Comparison of ENCODE assay signal across 1 cellular context in genomic region chr6:14763616-14764015, GRCh38.
TF ChIP-seq lines count a peak whose summit lies in the region.

No MANE protein-coding gene starts in this region.

TF ChIP-seq in K562, 482 proteins besides CTCF, POLR2A, EP300 and RAD21 (continued from another document):
- TF ChIP-seq RREB1 (CRISPR knock-in tag; IDR thresholded peaks at IDR 0.05) = no peak
- TF ChIP-seq PCBP2 (IDR thresholded peaks at IDR 0.05; ENCODE audit: low read depth, low read length, poor library complexity, severe bottlenecking) = no peak
- 0 out of 2 replicates have a peak, but pooled peaks have one; percentile 25 for TF ChIP-seq CTBP1 (IDR thresholded peaks at IDR 0.05; ENCODE audit: borderline replicate concordance)
- no peak for TF ChIP-seq ZNF589 (CRISPR knock-in tag; IDR thresholded peaks at IDR 0.05; ENCODE audit: low read depth)
- no peak for TF ChIP-seq CBX2 (IDR thresholded peaks at IDR 0.05; ENCODE audit: insufficient read depth, low read length, poor library complexity, severe bottlenecking)
- TF ChIP-seq TBP (optimal IDR thresholded peaks at IDR 0.05; ENCODE audit: low read depth, low read length) = no peak
- TF ChIP-seq MYBL2 (IDR thresholded peaks at IDR 0.05; ENCODE audit: low read depth) = no peak
- TF ChIP-seq MYBL2 (CRISPR knock-in tag; IDR thresholded peaks at IDR 0.05; ENCODE audit: borderline replicate concordance) = no peak
- 0 out of 2 replicates have a peak, but pooled peaks have one; percentile 25 for TF ChIP-seq SOX6 (IDR thresholded peaks at IDR 0.05)
- no peak for TF ChIP-seq HBP1 (CRISPR knock-in tag; IDR thresholded peaks at IDR 0.05)
- no peak for TF ChIP-seq AFF4 (CRISPR knock-in tag; IDR thresholded peaks at IDR 0.05)
- TF ChIP-seq FOSL1 (tag; conservative IDR thresholded peaks at IDR 0.05) = peak; percentile 62
- TF ChIP-seq SMC3 (conservative IDR thresholded peaks at IDR 0.05; ENCODE audit: insufficient read depth, low read depth, low read length) = no peak
- TF ChIP-seq ZNF609 (CRISPR knock-in tag; IDR thresholded peaks at IDR 0.05; ENCODE audit: borderline replicate concordance) = no peak
- no peak for TF ChIP-seq MTA2 (IDR thresholded peaks at IDR 0.05; ENCODE audit: low read depth)
- peak; percentile 11; the same call in 1 of the 2 replicates for TF ChIP-seq ATF3 (IDR thresholded peaks at IDR 0.05)
- no peak for TF ChIP-seq ATF3 (CRISPR knock-in tag; conservative IDR thresholded peaks at IDR 0.05)
- no peak for TF ChIP-seq SRF (CRISPR knock-in tag; IDR thresholded peaks at IDR 0.05)
- no peak for TF ChIP-seq KLF13 (tag; IDR thresholded peaks at IDR 0.05; ENCODE audit: borderline replicate concordance, low read depth)
- TF ChIP-seq ATF2 (CRISPR knock-in tag; IDR thresholded peaks at IDR 0.05) = no peak
- TF ChIP-seq NFRKB (IDR thresholded peaks at IDR 0.05; ENCODE audit: low read depth) = no peak
- TF ChIP-seq TFAM (CRISPR knock-in tag; conservative IDR thresholded peaks at IDR 0.05) = no peak
- no peak for TF ChIP-seq NR2F6 (CRISPR knock-in tag; IDR thresholded peaks at IDR 0.05)
- TF ChIP-seq SNRNP70 (optimal IDR thresholded peaks at IDR 0.05; ENCODE audit: low read depth, low read length) = no peak
- TF ChIP-seq JUND (IDR thresholded peaks at IDR 0.05; ENCODE audit: borderline replicate concordance, low read depth, low read length) = no peak
- no peak for TF ChIP-seq JUND (tag; IDR thresholded peaks at IDR 0.05; ENCODE audit: borderline replicate concordance, low read depth, low read length)
- TF ChIP-seq ZNF785 (CRISPR knock-in tag; IDR thresholded peaks at IDR 0.05) = no peak
- TF ChIP-seq MIER1 (IDR thresholded peaks at IDR 0.05; ENCODE audit: low read depth) = no peak
- no peak for TF ChIP-seq RBM39 (optimal IDR thresholded peaks at IDR 0.05; ENCODE audit: low read depth, low read length)
- TF ChIP-seq ATF7 (IDR thresholded peaks at IDR 0.05) = 0 out of 2 replicates have a peak, but pooled peaks have one; percentile 16
- 0 out of 2 replicates have a peak, but pooled peaks have one; percentile 39 for TF ChIP-seq ZEB2 (IDR thresholded peaks at IDR 0.05)
- TF ChIP-seq ZNF449 (CRISPR knock-in tag; IDR thresholded peaks at IDR 0.05) = no peak
- TF ChIP-seq ZNF584 (CRISPR knock-in tag; IDR thresholded peaks at IDR 0.05; ENCODE audit: low read depth) = no peak
- no peak for TF ChIP-seq ZBTB8A (IDR thresholded peaks at IDR 0.05; ENCODE audit: partially characterized antibody)
